ENCODE assay signal across 1 cellular context in the genomic region with DNA sequence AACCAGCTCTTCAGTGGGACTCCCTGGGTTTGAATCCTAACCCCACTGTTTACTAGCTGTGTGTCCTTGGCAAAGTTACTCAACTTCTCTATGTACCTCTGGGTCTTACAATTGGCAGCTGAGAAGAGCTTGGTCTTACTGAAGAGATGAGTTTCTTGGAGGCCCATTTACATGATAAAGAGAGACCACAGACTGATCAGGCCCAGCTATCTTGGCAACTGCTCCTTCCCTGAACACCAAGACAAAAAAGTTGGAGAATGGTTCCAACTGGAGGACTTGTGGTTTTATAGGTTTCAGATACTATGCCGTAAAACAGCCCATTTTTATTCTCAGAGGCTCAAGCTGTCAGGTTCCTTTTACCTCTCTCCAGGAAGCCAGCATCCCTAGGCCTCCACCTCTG.
TF ChIP-seq lines count a peak whose summit lies in the region.

No MANE protein-coding gene starts in this region.

TF ChIP-seq in IMR-90, 13 proteins besides CTCF, POLR2A, EP300 and RAD21:
- TF ChIP-seq ELK1 (IDR thresholded peaks at IDR 0.05; ENCODE audit: borderline replicate concordance, low read depth, low read length) (no peak), MAFK (IDR thresholded peaks at IDR 0.05; ENCODE audit: low read depth, low read length) (no peak), FOS (IDR thresholded peaks at IDR 0.05; ENCODE audit: low read depth, low read length) (no peak), SMC3 (IDR thresholded peaks at IDR 0.05; ENCODE audit: low read depth, low read length) (no peak), NFE2L2 (IDR thresholded peaks at IDR 0.05; ENCODE audit: low read depth, low read length) (no peak), CHD1 (IDR thresholded peaks at IDR 0.05; ENCODE audit: low read depth, low read length) (no peak)
- TF ChIP-seq, protein P1, sequence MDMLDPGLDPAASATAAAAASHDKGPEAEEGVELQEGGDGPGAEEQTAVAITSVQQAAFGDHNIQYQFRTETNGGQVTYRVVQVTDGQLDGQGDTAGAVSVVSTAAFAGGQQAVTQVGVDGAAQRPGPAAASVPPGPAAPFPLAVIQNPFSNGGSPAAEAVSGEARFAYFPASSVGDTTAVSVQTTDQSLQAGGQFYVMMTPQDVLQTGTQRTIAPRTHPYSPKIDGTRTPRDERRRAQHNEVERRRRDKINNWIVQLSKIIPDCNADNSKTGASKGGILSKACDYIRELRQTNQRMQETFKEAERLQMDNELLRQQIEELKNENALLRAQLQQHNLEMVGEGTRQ (IDR thresholded peaks at IDR 0.05; ENCODE audit: low read depth, low read length), result no peak
